ENCODE assay signal across 12 cellular contexts in genomic region chr18:10140461-10140911, GRCh38.
A peak's percentile ranks its signal among the peaks of the same experiment; 100 is the strongest.
DNase-seq lines count a peak whose midpoint lies in the region; ATAC-seq and TF ChIP-seq lines count a peak whose summit lies in the region.
"Had no signal": no experiment of that assay in that cellular context is flagged by ENCODE, and none has a peak within 500 bp of the region (broad histone marks: within the 10 kb centered on the region; RNA-seq: fewer than 3 reads in every experiment).

No MANE protein-coding gene starts in this region.

- no peak overlapping the region for H3K4me3 ChIP-seq in HCT116 (replicated peaks in 1 of 2; ENCODE audit: low read depth in 1 of 2, low read length in 2 of 2)
- H3K4me3 ChIP-seq in PC-9: peak overlapping the region; percentile 17; the same call in 1 of the 2 replicates
- H3K4me3 ChIP-seq in transverse colon: no peak overlapping the region
- H3K4me3 ChIP-seq: left ventricle myocardium inferior, psoas muscle, SJCRH30, thyroid gland had no signal

- no peak overlapping the region for H3K9ac ChIP-seq in HCT116 (ENCODE audit: low read length)

- H3K9me2 ChIP-seq in HCT116 (ENCODE audit: insufficient read depth) (no peaks in the 10 kb centered on the region), PC-9 (ENCODE audit: insufficient read depth) (0 out of 2 replicates have a peak, but pooled peaks cover 3% of the 10 kb centered on the region)

- RAD21 ChIA-PET in HCT116 (lab: Charles Lee; ENCODE audit: low non-redundant PET in 1 of 2, low total read pairs in 2 of 2, uncharacterized antibody in 2 of 2, unreplicated experiment in 2 of 2): no interaction called here

- H4K20me1 ChIP-seq in HCT116 (ENCODE audit: insufficient read depth) (no peaks in the 10 kb centered on the region), PC-9 (ENCODE audit: insufficient read depth) (no peaks in the 10 kb centered on the region)

- peaks cover 6 to 33% of the 10 kb centered on the region in 2 experiments for H3K4me1 ChIP-seq in HCT116 (ENCODE audit: control insufficient read depth in 1 of 2, insufficient read depth in 2 of 2, low read length in 2 of 2)
- peaks cover 44% of the 10 kb centered on the region for H3K4me1 ChIP-seq in PC-9 (replicated peaks; ENCODE audit: insufficient read depth)
- H3K4me1 ChIP-seq in transverse colon: peaks cover 0 to 15% (median 9%) of the 10 kb centered on the region in 4 donors
- H3K4me1 ChIP-seq: SJCRH30 had no signal

- H3K27me3 ChIP-seq in HCT116 (ENCODE audit: insufficient read depth, low read length): no peaks in the 10 kb centered on the region; the same call in 1 of the 2 replicates
- H3K27me3 ChIP-seq in PC-9 (ENCODE audit: insufficient read depth, low read depth): no peaks in the 10 kb centered on the region
- no peaks in the 10 kb centered on the region for H3K27me3 ChIP-seq in transverse colon
- H3K27me3 ChIP-seq: SJCRH30, thyroid gland had no signal

- H2AFZ ChIP-seq in HCT116 (ENCODE audit: low read depth, low read length, poor library complexity, severe bottlenecking) (no peak overlapping the region), PC-9 (no peak overlapping the region)

- no peaks in the 10 kb centered on the region for H3K36me3 ChIP-seq in HCT116 (ENCODE audit: control insufficient read depth in 1 of 2, insufficient read depth in 2 of 2, low read length in 2 of 2)
- H3K36me3 ChIP-seq in PC-9 (ENCODE audit: low read depth): no peaks in the 10 kb centered on the region
- no peaks in the 10 kb centered on the region for H3K36me3 ChIP-seq in transverse colon
- H3K36me3 ChIP-seq: left ventricle myocardium inferior, SJCRH30, thyroid gland had no signal

- POLR2A ChIA-PET in HCT116 (lab: Charles Lee) (no interaction called here), PC-9 (lab: Charles Lee; ENCODE audit: unreplicated experiment) (no interaction called here)

- in situ Hi-C loops in transverse colon (cut with MboI; ENCODE audit: low pct_ligation_motif_present in 1 of 4, low pct_unique_long_range_greater_than_20kb in 1 of 4, low sequenced_read_pairs in 3 of 4): no loop called here

- no peak for TF ChIP-seq EP300 in transverse colon (IDR thresholded peaks at IDR 0.05; ENCODE audit: low read depth)

- no peak for TF ChIP-seq RAD21 in HCT116 (IDR thresholded peaks at IDR 0.05; ENCODE audit: low read depth)

- TF ChIP-seq CTCF in HCT116 (IDR thresholded peaks at IDR 0.05 in 2 of 3, conservative IDR thresholded peaks at IDR 0.05 in 1 of 3; ENCODE audit: borderline replicate concordance in 1 of 3, insufficient read depth in 1 of 3, low read depth in 2 of 3, low read length in 2 of 3): no peak
- TF ChIP-seq CTCF in PC-9 (conservative IDR thresholded peaks at IDR 0.05): no peak
- TF ChIP-seq CTCF in transverse colon (IDR thresholded peaks at IDR 0.05): no peak

- DNase-seq in HCT116 (ENCODE audit: low read depth, low spot score): no peak
- peak in 1 of 2 experiments; percentile 88 for DNase-seq in PC-9
- peak; percentile 60 for DNase-seq in islet precursor cell
- DNase-seq in transverse colon: no peak
- no peak for DNase-seq in ecto neural progenitor cell (ENCODE audit: low spot score)
- no peak for DNase-seq in activated CD4-positive, alpha-beta T cell treated with anti-CD3 and anti-CD28 coated beads for 4 hours
- DNase-seq: activated B cell treated with CpG ODN at 0.5 μM for 24 hours, left ventricle myocardium inferior, psoas muscle, SJCRH30, thyroid gland had no signal

- ATAC-seq in HCT116 (0 out of 2 replicates have a peak, but pooled peaks have one; percentile 14), HG03442 (IDR thresholded peaks at IDR 0.05; ENCODE audit: unreplicated experiment) (no peak)
- ATAC-seq: psoas muscle had no signal

- CTCF ChIA-PET in HCT116 (lab: Charles Lee): no interaction called here
- CTCF ChIA-PET in PC-9 (lab: Charles Lee): no interaction called here

- TF ChIP-seq POLR2A in HCT116 (IDR thresholded peaks at IDR 0.05; ENCODE audit: borderline replicate concordance, extremely low read depth, insufficient read depth, insufficient read length): no peak
- no peak for TF ChIP-seq POLR2A in transverse colon (IDR thresholded peaks at IDR 0.05)

- 61% methylated on average over 3 to 4 of the region's 4 CpGs for WGBS in transverse colon (ENCODE audit: low coverage in 1 of 2), 2 donors

- BruUV-seq in HCT116 (replicated peaks; lab: Mats Ljungman, UMichigan) (no TSS peak), PC-9 (replicated peaks; lab: Mats Ljungman, UMichigan) (no TSS peak)

- H3K9me3 ChIP-seq in HCT116 (ENCODE audit: control insufficient read depth in 1 of 2, insufficient read depth in 1 of 2, low read depth in 1 of 2, low read length in 2 of 2): no peaks in the 10 kb centered on the region
- no peaks in the 10 kb centered on the region for H3K9me3 ChIP-seq in PC-9 (ENCODE audit: insufficient read depth, low read depth)
- H3K9me3 ChIP-seq in transverse colon: no peaks in the 10 kb centered on the region
- H3K9me3 ChIP-seq: left ventricle myocardium inferior, psoas muscle, SJCRH30, thyroid gland had no signal

- no peak overlapping the region for H3K27ac ChIP-seq in HCT116 (ENCODE audit: low read depth, low read length)
- H3K27ac ChIP-seq in PC-9: peak overlapping the region; percentile 93
- H3K27ac ChIP-seq in transverse colon: peak overlapping the region in 3 of 4 donors; percentile 20 to 43 (median 39)
- H3K27ac ChIP-seq: left ventricle myocardium inferior, psoas muscle, SJCRH30, thyroid gland had no signal

- H3K79me2 ChIP-seq in HCT116 (ENCODE audit: insufficient read depth, low read length): no peaks in the 10 kb centered on the region
- no peaks in the 10 kb centered on the region for H3K79me2 ChIP-seq in PC-9 (ENCODE audit: low read depth)

- H3F3A ChIP-seq in PC-9 (ENCODE audit: insufficient read depth, low read depth): peaks cover 32% of the 10 kb centered on the region

- intact Hi-C loops in HCT116 (cut with micrococcal nuclease): no loop called here
- intact Hi-C loops in PC-9 (cut with micrococcal nuclease; ENCODE audit: unreplicated experiment): no loop called here
- intact Hi-C loops in transverse colon (cut with DNase I; ENCODE audit: low total_unique reads): no loop called here

- peak overlapping the region; percentile 9; the same call in 1 of the 2 replicates for H3K4me2 ChIP-seq in HCT116 (ENCODE audit: low read length)
- H3K4me2 ChIP-seq in PC-9: peak overlapping the region; percentile 64

TF ChIP-seq in HCT116, 20 proteins besides CTCF, POLR2A, EP300 and RAD21:
- TF ChIP-seq JUND (IDR thresholded peaks at IDR 0.05) (no peak), FOSL1 (IDR thresholded peaks at IDR 0.05; ENCODE audit: low read depth) (no peak), ELF1 (IDR thresholded peaks at IDR 0.05; ENCODE audit: borderline replicate concordance, low read depth) (no peak), ZNF274 (IDR thresholded peaks at IDR 0.05; ENCODE audit: low read depth, low read length) (no peak), ATF3 (IDR thresholded peaks at IDR 0.05) (no peak), EZH2 (IDR thresholded peaks at IDR 0.05) (no peak), MAX (IDR thresholded peaks at IDR 0.05) (no peak), EZH2phosphoT487 (IDR thresholded peaks at IDR 0.05; ENCODE audit: borderline replicate concordance) (no peak), ZFX (IDR thresholded peaks at IDR 0.05) (no peak)
- TF ChIP-seq, protein P1, sequence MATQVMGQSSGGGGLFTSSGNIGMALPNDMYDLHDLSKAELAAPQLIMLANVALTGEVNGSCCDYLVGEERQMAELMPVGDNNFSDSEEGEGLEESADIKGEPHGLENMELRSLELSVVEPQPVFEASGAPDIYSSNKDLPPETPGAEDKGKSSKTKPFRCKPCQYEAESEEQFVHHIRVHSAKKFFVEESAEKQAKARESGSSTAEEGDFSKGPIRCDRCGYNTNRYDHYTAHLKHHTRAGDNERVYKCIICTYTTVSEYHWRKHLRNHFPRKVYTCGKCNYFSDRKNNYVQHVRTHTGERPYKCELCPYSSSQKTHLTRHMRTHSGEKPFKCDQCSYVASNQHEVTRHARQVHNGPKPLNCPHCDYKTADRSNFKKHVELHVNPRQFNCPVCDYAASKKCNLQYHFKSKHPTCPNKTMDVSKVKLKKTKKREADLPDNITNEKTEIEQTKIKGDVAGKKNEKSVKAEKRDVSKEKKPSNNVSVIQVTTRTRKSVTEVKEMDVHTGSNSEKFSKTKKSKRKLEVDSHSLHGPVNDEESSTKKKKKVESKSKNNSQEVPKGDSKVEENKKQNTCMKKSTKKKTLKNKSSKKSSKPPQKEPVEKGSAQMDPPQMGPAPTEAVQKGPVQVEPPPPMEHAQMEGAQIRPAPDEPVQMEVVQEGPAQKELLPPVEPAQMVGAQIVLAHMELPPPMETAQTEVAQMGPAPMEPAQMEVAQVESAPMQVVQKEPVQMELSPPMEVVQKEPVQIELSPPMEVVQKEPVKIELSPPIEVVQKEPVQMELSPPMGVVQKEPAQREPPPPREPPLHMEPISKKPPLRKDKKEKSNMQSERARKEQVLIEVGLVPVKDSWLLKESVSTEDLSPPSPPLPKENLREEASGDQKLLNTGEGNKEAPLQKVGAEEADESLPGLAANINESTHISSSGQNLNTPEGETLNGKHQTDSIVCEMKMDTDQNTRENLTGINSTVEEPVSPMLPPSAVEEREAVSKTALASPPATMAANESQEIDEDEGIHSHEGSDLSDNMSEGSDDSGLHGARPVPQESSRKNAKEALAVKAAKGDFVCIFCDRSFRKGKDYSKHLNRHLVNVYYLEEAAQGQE (IDR thresholded peaks at IDR 0.05; ENCODE audit: low read depth): no peak
